Comparison of ENCODE assay signal across 21 cellular contexts in the genomic region with DNA sequence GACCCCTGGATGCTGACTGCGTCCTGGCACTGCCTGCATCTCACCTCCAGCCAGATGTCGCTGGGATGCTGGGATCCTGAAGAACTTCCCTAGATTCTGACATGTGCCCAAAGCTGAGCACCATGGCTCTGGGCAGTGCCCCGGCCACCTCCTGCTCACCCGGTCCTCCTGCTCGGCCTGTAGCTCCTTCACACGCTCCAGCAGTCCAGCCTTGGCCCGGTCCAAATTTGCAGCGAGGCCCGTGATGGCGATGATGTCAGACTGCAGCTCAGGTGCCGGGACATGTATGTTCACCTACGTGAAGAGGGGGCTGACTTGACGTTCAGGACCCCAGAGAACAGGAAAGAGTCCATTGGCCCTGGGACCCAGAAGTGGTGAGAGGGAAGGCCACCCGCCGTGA. TPM values are rescaled to one million over a fixed set of nuclear protein-coding genes. Genes with fewer than 3 reads are reported as not detected.
DNase-seq lines count a peak whose midpoint lies in the region; ATAC-seq and TF ChIP-seq lines count a peak whose summit lies in the region.
"Had no signal": no experiment of that assay in that cellular context is flagged by ENCODE, and none has a peak within 500 bp of the region (broad histone marks: within the 10 kb centered on the region; RNA-seq: fewer than 3 reads in every experiment).

No MANE protein-coding gene starts in this region.

- no peak overlapping the region for H2BK12ac ChIP-seq in H9 (ENCODE audit: insufficient read length, low read depth, low read length)

- H2BK5ac ChIP-seq in H9 (ENCODE audit: insufficient read length, low read length) = no peak overlapping the region

- no peaks in the 10 kb centered on the region for H3K9me3 ChIP-seq in right cardiac atrium (ENCODE audit: control insufficient read depth, low read length)
- no peaks in the 10 kb centered on the region for H3K9me3 ChIP-seq in heart right ventricle
- H3K9me3 ChIP-seq in H9 (ENCODE audit: control insufficient read depth, low read depth, low read length) = no peaks in the 10 kb centered on the region
- H3K9me3 ChIP-seq: A549; BLaER1 treated with 17β-estradiol and CSF1 and Interleukin-3, amounts not matched to agents 10 nM and 100 nM; SJSA1 had no signal

- no peak overlapping the region for H2BK120ac ChIP-seq in H9 (ENCODE audit: low read depth, low read length, poor library complexity, severe bottlenecking)

- H3K27ac Mint-ChIP-seq in endothelial cell (ENCODE audit: unreplicated experiment) = no peak overlapping the region
- H3K27ac Mint-ChIP-seq in neural crest cell (ENCODE audit: unreplicated experiment) = peak overlapping the region; percentile 31
- peak overlapping the region; percentile 73 for H3K27ac Mint-ChIP-seq in stimulated activated naive B cell treated with anti-CD40 and anti-IgM and Interleukin-4, amounts not matched to agents 10 μg/mL and 1 μg/mL and 100 μg/mL, for 72 hours
- peak overlapping the region in 1 of 3 experiments; percentile 53; a peak in 1 of 7 replicates for H3K27ac Mint-ChIP-seq in H9
- H3K27ac Mint-ChIP-seq: CD4-positive, alpha-beta T cell; IgD-negative memory B cell had no signal

- WGBS in right cardiac atrium = 87% methylated on average over 15 of the region's 15 CpGs
- WGBS in heart right ventricle, 2 donors = 88 to 90% methylated on average over 15 of the region's 15 CpGs
- WGBS in H9 (ENCODE audit: extremely low coverage, insufficient read length, low lambda C conversion rate) = no CpG with 5 or more reads among the region's 15 CpGs

- peaks cover 85% of the 10 kb centered on the region for H3K36me3 Mint-ChIP-seq in endothelial cell (ENCODE audit: low read depth, unreplicated experiment)
- H3K36me3 Mint-ChIP-seq in neural crest cell (ENCODE audit: low read depth) = peaks cover 19% of the 10 kb centered on the region
- H3K36me3 Mint-ChIP-seq in stimulated activated naive B cell treated with anti-CD40 and anti-IgM and Interleukin-4, amounts not matched to agents 10 μg/mL and 1 μg/mL and 100 μg/mL, for 72 hours = peaks cover 71 to 96% of the 10 kb centered on the region in 2 donors
- H3K36me3 Mint-ChIP-seq in H9 (ENCODE audit: insufficient read depth in 1 of 3, low read depth in 3 of 3) = peaks cover 65 to 98% (median 97%) of the 10 kb centered on the region in 3 experiments

- TF ChIP-seq CTCF in heart right ventricle (IDR thresholded peaks at IDR 0.05) = no peak
- no peak for TF ChIP-seq CTCF in endothelial cell (IDR thresholded peaks at IDR 0.05; ENCODE audit: unreplicated experiment)
- no peak for TF ChIP-seq CTCF in neural crest cell (conservative IDR thresholded peaks at IDR 0.05)
- no peak for TF ChIP-seq CTCF in H9 (conservative IDR thresholded peaks at IDR 0.05)

- no peak overlapping the region for H4K8ac ChIP-seq in H9 (replicated peaks; ENCODE audit: insufficient read length, low read depth, low read length)

- no peak overlapping the region for H3K4ac ChIP-seq in H9 (ENCODE audit: low read depth, low read length)

- peaks cover 14 to 100% (median 91%) of the 10 kb centered on the region in 9 donors for H3K36me3 ChIP-seq in heart right ventricle

- H3K9me3 Mint-ChIP-seq in endothelial cell (ENCODE audit: unreplicated experiment) (no peaks in the 10 kb centered on the region), neural crest cell (no peaks in the 10 kb centered on the region), H9 (no peaks in the 10 kb centered on the region)
- no peaks in the 10 kb centered on the region for H3K9me3 Mint-ChIP-seq in stimulated activated naive B cell treated with anti-CD40 and anti-IgM and Interleukin-4, amounts not matched to agents 10 μg/mL and 1 μg/mL and 100 μg/mL, for 72 hours
- H3K9me3 Mint-ChIP-seq: CD4-positive, alpha-beta T cell; IgD-negative memory B cell had no signal

- H3K4me1 Mint-ChIP-seq in endothelial cell (ENCODE audit: unreplicated experiment) (peaks cover 28% of the 10 kb centered on the region), neural crest cell (no peaks in the 10 kb centered on the region), H9 (no peaks in the 10 kb centered on the region)
- H3K4me1 Mint-ChIP-seq in stimulated activated naive B cell treated with anti-CD40 and anti-IgM and Interleukin-4, amounts not matched to agents 10 μg/mL and 1 μg/mL and 100 μg/mL, for 72 hours = peaks cover 0 to 2% of the 10 kb centered on the region in 2 donors

- no peak overlapping the region for H3K14ac ChIP-seq in H9 (ENCODE audit: insufficient read depth, low read length)

- no peak overlapping the region for H3K4me2 ChIP-seq in H9 (ENCODE audit: insufficient read depth, insufficient read length, low read length)
- H3K4me2 ChIP-seq: A549; BLaER1 treated with 17β-estradiol and CSF1 and Interleukin-3, amounts not matched to agents 10 nM and 100 nM had no signal

- no peaks in the 10 kb centered on the region for H3K27me3 ChIP-seq in right cardiac atrium (ENCODE audit: control insufficient read depth, insufficient read depth)
- no peaks in the 10 kb centered on the region for H3K27me3 ChIP-seq in heart right ventricle
- no peaks in the 10 kb centered on the region for H3K27me3 ChIP-seq in H9 (ENCODE audit: insufficient read depth, low read length)
- H3K27me3 ChIP-seq: BLaER1 treated with 17β-estradiol and CSF1 and Interleukin-3, amounts not matched to agents 10 nM and 100 nM; SJSA1 had no signal

- DNase-seq in right cardiac atrium = peak in 2 of 3 donors; percentile 4 to 44
- DNase-seq in heart right ventricle = no peak
- no peak for DNase-seq in endothelial cell (ENCODE audit: low spot score)
- no peak for DNase-seq in neural crest cell (ENCODE audit: low read depth, low spot score)
- no peak for DNase-seq in stimulated activated naive B cell treated with anti-CD40 and anti-IgM and Interleukin-4, amounts not matched to agents 10 μg/mL and 1 μg/mL and 100 μg/mL, for 72 hours
- DNase-seq in H9 = no peak
- DNase-seq in activated CD8-positive, alpha-beta memory T cell treated with anti-CD3 and anti-CD28 coated beads, Interleukin-2, amount 50 U/mL, for 4 hours = no peak
- DNase-seq in NCI-H2107 treated with DMSO at 0.1 percent for 48 hours (lab: John Stamatoyannopoulos, UW; ENCODE audit: unreplicated experiment) = no peak
- DNase-seq: AML-193; CD4-positive, alpha-beta T cell; GOT3; HCEC 1CT; NCI-H1092 treated with DMSO at 0.1 percent for 48 hours; NCI-H1436; NCI-H187 treated with DMSO at 0.1 percent for 48 hours; NCI-H524; NCI-H774 had no signal

- no peaks in the 10 kb centered on the region for H4K20me1 ChIP-seq in H9 (ENCODE audit: control insufficient read depth, insufficient read depth, insufficient read length)

- H3K27ac ChIP-seq in right cardiac atrium (ENCODE audit: low read length) (no peak overlapping the region), heart right ventricle (no peak overlapping the region), H9 (ENCODE audit: insufficient read length, low read depth, low read length) (no peak overlapping the region)
- H3K27ac ChIP-seq: A549; BLaER1 treated with 17β-estradiol and CSF1 and Interleukin-3, amounts not matched to agents 10 nM and 100 nM; SJSA1 had no signal

- no peak for ATAC-seq in right cardiac atrium
- no peak for ATAC-seq in heart right ventricle
- no peak for ATAC-seq in stimulated activated naive B cell treated with anti-CD40 and anti-IgM and Interleukin-4, amounts not matched to agents 10 μg/mL and 1 μg/mL and 100 μg/mL, for 72 hours (replicated peaks)
- ATAC-seq: A549 had no signal

- H4K5ac ChIP-seq in H9 (ENCODE audit: insufficient read length, low read depth, low read length) = no peak overlapping the region

- H3T11ph ChIP-seq in H9 (ENCODE audit: low read length) = no peak overlapping the region

- no peaks in the 10 kb centered on the region for H3K23me2 ChIP-seq in H9 (ENCODE audit: insufficient read length, low read depth, low read length, poor library complexity, severe bottlenecking)

- H3K79me2 ChIP-seq in H9 (ENCODE audit: insufficient read depth, low read length) = no peaks in the 10 kb centered on the region

- H3K9ac ChIP-seq in H9 (ENCODE audit: extremely low read depth, insufficient read length, low read length) = no peak overlapping the region
- H3K9ac ChIP-seq: BLaER1 treated with 17β-estradiol and CSF1 and Interleukin-3, amounts not matched to agents 10 nM and 100 nM had no signal

- no peak overlapping the region for H3K56ac ChIP-seq in H9 (ENCODE audit: insufficient read length, low read depth, low read length)

- H3K18ac ChIP-seq in H9 (ENCODE audit: insufficient read length, low read depth, low read length) = no peak overlapping the region

- H3K27me3 Mint-ChIP-seq in endothelial cell (ENCODE audit: unreplicated experiment) = peaks cover 18% of the 10 kb centered on the region
- no peaks in the 10 kb centered on the region for H3K27me3 Mint-ChIP-seq in neural crest cell (ENCODE audit: low read depth)
- no peaks in the 10 kb centered on the region for H3K27me3 Mint-ChIP-seq in stimulated activated naive B cell treated with anti-CD40 and anti-IgM and Interleukin-4, amounts not matched to agents 10 μg/mL and 1 μg/mL and 100 μg/mL, for 72 hours
- H3K27me3 Mint-ChIP-seq in H9 (ENCODE audit: low read depth) = no peaks in the 10 kb centered on the region
- H3K27me3 Mint-ChIP-seq: CD4-positive, alpha-beta T cell; IgD-negative memory B cell had no signal

- no peak overlapping the region for H2BK20ac ChIP-seq in H9 (ENCODE audit: low read depth, low read length, poor library complexity, severe bottlenecking)

- H3K4me3 Mint-ChIP-seq in endothelial cell (ENCODE audit: unreplicated experiment) (peak overlapping the region; percentile 33), neural crest cell (no peak overlapping the region), H9 (no peak overlapping the region)
- peak overlapping the region in 1 of 2 donors; percentile 28 for H3K4me3 Mint-ChIP-seq in stimulated activated naive B cell treated with anti-CD40 and anti-IgM and Interleukin-4, amounts not matched to agents 10 μg/mL and 1 μg/mL and 100 μg/mL, for 72 hours
- H3K4me3 Mint-ChIP-seq: CD4-positive, alpha-beta T cell; IgD-negative memory B cell had no signal

- H3K4me1 ChIP-seq in right cardiac atrium (ENCODE audit: control insufficient read depth, insufficient read depth, low read length) (no peaks in the 10 kb centered on the region), heart right ventricle (peaks cover 0 to 15% (median 0%) of the 10 kb centered on the region in 9 donors), H9 (ENCODE audit: insufficient read depth, low read length) (no peaks in the 10 kb centered on the region)
- H3K4me1 ChIP-seq: A549, SJSA1 had no signal

- intact Hi-C loops in right cardiac atrium (cut with DNase I) (no loop called here), heart right ventricle (cut with DNase I) (no loop called here)

- H4K91ac ChIP-seq in H9 (ENCODE audit: insufficient read length, low read depth, low read length) = no peak overlapping the region

- H2BK15ac ChIP-seq in H9 (ENCODE audit: low read depth, low read length) = no peak overlapping the region

- H3K4me3 ChIP-seq in right cardiac atrium (ENCODE audit: low read length) (no peak overlapping the region), heart right ventricle (no peak overlapping the region)
- H3K4me3 ChIP-seq: A549; BLaER1 treated with 17β-estradiol and CSF1 and Interleukin-3, amounts not matched to agents 10 nM and 100 nM; SJSA1 had no signal

- no peak overlapping the region for H2AFZ ChIP-seq in H9 (ENCODE audit: low read length)

- H3K79me1 ChIP-seq in H9 (ENCODE audit: insufficient read depth, low read depth, low read length, poor library complexity, severe bottlenecking) = no peaks in the 10 kb centered on the region

- H2AK5ac ChIP-seq in H9 (ENCODE audit: insufficient read length, low read length) = no peak overlapping the region

- H3K23ac ChIP-seq in H9 (ENCODE audit: insufficient read length, low read depth, low read length) = no peak overlapping the region

RNA-seq across cellular contexts. Expression of a gene that starts 46.5 kb away (rescaled TPM):
- 1 to 10 TPM in 3 of 4 donors, under 1 TPM in 1; 0.89 to 2.1 (median 1.2) TPM for total RNA-seq in right cardiac atrium
- polyA plus RNA-seq in right cardiac atrium = 1.1 TPM
- 1 to 10 TPM in 8 of 10 donors, under 1 TPM in 2; 0.92 to 3.0 (median 2.0) TPM for total RNA-seq in heart right ventricle
- polyA plus RNA-seq in heart right ventricle = under 1 TPM; 0.61 to 0.73 TPM
- total RNA-seq in endothelial cell (ENCODE audit: unreplicated experiment) = 16.1 TPM
- 3.2 TPM in 2 replicates for total RNA-seq in neural crest cell
- 3.9 and 5.2 TPM in 2 replicates for total RNA-seq in H9 (2021)
- polyA plus RNA-seq: IgD-negative memory B cell had no signal

Comparison
In these comparisons a context has a peak if more than half of its experiments do, and no peak if none do; other contexts are left out.
1. DNase-seq: peak in right cardiac atrium (2 of 3); none in heart right ventricle (0 of 2), endothelial cell (single experiment), neural crest cell (single experiment), stimulated activated naive B cell treated with anti-CD40 and anti-IgM and Interleukin-4, amounts not matched to agents 10 μg/mL and 1 μg/mL and 100 μg/mL, for 72 hours (single experiment), H9 (single experiment), activated CD8-positive, alpha-beta memory T cell treated with anti-CD3 and anti-CD28 coated beads, Interleukin-2, amount 50 U/mL, for 4 hours (single experiment) and NCI-H2107 treated with DMSO at 0.1 percent for 48 hours (single experiment).